ENCODE assay signal across 9 cellular contexts in the genomic region with DNA sequence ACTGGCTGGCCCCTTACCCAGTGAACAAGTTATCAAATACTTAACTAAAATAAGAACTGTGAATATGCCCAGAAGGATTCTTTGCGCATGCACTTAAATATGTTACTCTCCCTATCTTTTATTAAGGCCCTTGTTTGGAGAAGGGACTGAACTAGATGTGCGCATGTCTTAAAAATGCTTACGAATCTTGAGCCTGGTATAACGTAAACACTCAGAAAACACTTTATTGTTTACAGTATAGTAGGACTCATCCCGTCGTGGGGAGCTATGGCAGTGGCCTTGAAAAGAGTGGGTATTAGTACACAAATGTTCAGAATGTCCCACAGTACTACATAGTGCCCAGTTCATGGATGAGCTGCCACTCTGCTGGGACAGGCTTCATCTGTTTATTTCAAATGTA.
DNase-seq lines count a peak whose midpoint lies in the region; FAIRE-seq and TF ChIP-seq lines count a peak whose summit lies in the region.
"Had no signal": no experiment of that assay in that cellular context is flagged by ENCODE, and none has a peak within 500 bp of the region (broad histone marks: within the 10 kb centered on the region; RNA-seq: fewer than 3 reads in every experiment).

No MANE protein-coding gene starts in this region.

- peaks cover 3% of the 10 kb centered on the region for H3K27me3 Mint-ChIP-seq in activated naive CD4-positive, alpha-beta T cell treated with anti-CD3 and anti-CD28 coated beads for 36 hours (ENCODE audit: low read depth)
- no peaks in the 10 kb centered on the region for H3K27me3 Mint-ChIP-seq in activated naive CD4-positive, alpha-beta T cell treated with anti-CD3 and anti-CD28 coated beads, Interleukin-2, amount 10 ng/mL, durations not matched to agents 7 days and 5 days
- no peaks in the 10 kb centered on the region for H3K27me3 Mint-ChIP-seq in astrocyte (ENCODE audit: low read depth, unreplicated experiment)

- H3K4me1 ChIP-seq in astrocyte (ENCODE audit: insufficient read depth, low read length): peaks cover 38% of the 10 kb centered on the region
- H3K4me1 ChIP-seq in mesodermal cell (ENCODE audit: control insufficient read depth, insufficient read depth, low read length, poor library complexity, severe bottlenecking): peaks cover 43% of the 10 kb centered on the region
- H3K4me1 ChIP-seq in tibial nerve: peaks cover 0 to 44% (median 28%) of the 10 kb centered on the region in 4 donors
- H3K4me1 ChIP-seq: suprapubic skin had no signal

- H3K36me3 Mint-ChIP-seq in activated naive CD4-positive, alpha-beta T cell treated with anti-CD3 and anti-CD28 coated beads for 36 hours (ENCODE audit: low read depth): no peaks in the 10 kb centered on the region
- H3K36me3 Mint-ChIP-seq in activated naive CD4-positive, alpha-beta T cell treated with anti-CD3 and anti-CD28 coated beads, Interleukin-2, amount 10 ng/mL, durations not matched to agents 7 days and 5 days: no peaks in the 10 kb centered on the region
- H3K36me3 Mint-ChIP-seq in astrocyte (ENCODE audit: low read depth, unreplicated experiment): no peaks in the 10 kb centered on the region

- no peaks in the 10 kb centered on the region for H3K36me3 ChIP-seq in astrocyte (ENCODE audit: insufficient read depth, low read length)
- no peaks in the 10 kb centered on the region for H3K36me3 ChIP-seq in mesodermal cell (ENCODE audit: control insufficient read depth, insufficient read depth, low read length)
- H3K36me3 ChIP-seq in tibial nerve: no peaks in the 10 kb centered on the region
- H3K36me3 ChIP-seq: suprapubic skin had no signal

- no peak overlapping the region for H3K4me3 Mint-ChIP-seq in activated naive CD4-positive, alpha-beta T cell treated with anti-CD3 and anti-CD28 coated beads for 36 hours
- no peak overlapping the region for H3K4me3 Mint-ChIP-seq in activated naive CD4-positive, alpha-beta T cell treated with anti-CD3 and anti-CD28 coated beads, Interleukin-2, amount 10 ng/mL, durations not matched to agents 7 days and 5 days
- H3K4me3 Mint-ChIP-seq in astrocyte (ENCODE audit: unreplicated experiment): no peak overlapping the region

- no peak for DNase-seq in activated naive CD4-positive, alpha-beta T cell treated with anti-CD3 and anti-CD28 coated beads for 36 hours
- no peak for DNase-seq in activated naive CD4-positive, alpha-beta T cell treated with anti-CD3 and anti-CD28 coated beads, Interleukin-2, amount 10 ng/mL, durations not matched to agents 7 days and 5 days
- DNase-seq in astrocyte (ENCODE audit: low read depth): no peak
- no peak for DNase-seq in tibial nerve (ENCODE audit: low spot score in 2 of 2)
- DNase-seq in activated CD4-positive, CD25-positive, alpha-beta regulatory T cell treated with anti-CD3 and anti-CD28 coated beads, Interleukin-2, amount 50 U/mL, for 72 hours: no peak
- no peak for DNase-seq in NCI-H2081 treated with DMSO at 0.1 percent for 48 hours (lab: John Stamatoyannopoulos, UW)
- no peak for DNase-seq in AG08396 (ENCODE audit: low spot score)

- H3K27ac Mint-ChIP-seq in activated naive CD4-positive, alpha-beta T cell treated with anti-CD3 and anti-CD28 coated beads for 36 hours: peak overlapping the region; percentile 42
- no peak overlapping the region for H3K27ac Mint-ChIP-seq in activated naive CD4-positive, alpha-beta T cell treated with anti-CD3 and anti-CD28 coated beads, Interleukin-2, amount 10 ng/mL, durations not matched to agents 7 days and 5 days
- H3K27ac Mint-ChIP-seq in astrocyte (ENCODE audit: unreplicated experiment): peak overlapping the region; percentile 92

- peak overlapping the region; percentile 78 for H3K27ac ChIP-seq in astrocyte (ENCODE audit: low read depth, low read length)
- H3K27ac ChIP-seq in mesodermal cell (ENCODE audit: low read depth, low read length, severe bottlenecking): peak overlapping the region; percentile 31
- peak overlapping the region in 3 of 4 donors; percentile 47 to 82 (median 72) for H3K27ac ChIP-seq in tibial nerve
- H3K27ac ChIP-seq: suprapubic skin had no signal

- no peak overlapping the region for H2AFZ ChIP-seq in astrocyte (ENCODE audit: low read depth, low read length)

- H3K4me1 Mint-ChIP-seq in activated naive CD4-positive, alpha-beta T cell treated with anti-CD3 and anti-CD28 coated beads for 36 hours (ENCODE audit: low read depth): peaks cover 34% of the 10 kb centered on the region
- H3K4me1 Mint-ChIP-seq in activated naive CD4-positive, alpha-beta T cell treated with anti-CD3 and anti-CD28 coated beads, Interleukin-2, amount 10 ng/mL, durations not matched to agents 7 days and 5 days: peaks cover 9% of the 10 kb centered on the region
- H3K4me1 Mint-ChIP-seq in astrocyte (ENCODE audit: low read depth, unreplicated experiment): peaks cover 51% of the 10 kb centered on the region

- no peaks in the 10 kb centered on the region for H3K9me3 Mint-ChIP-seq in activated naive CD4-positive, alpha-beta T cell treated with anti-CD3 and anti-CD28 coated beads for 36 hours
- H3K9me3 Mint-ChIP-seq in activated naive CD4-positive, alpha-beta T cell treated with anti-CD3 and anti-CD28 coated beads, Interleukin-2, amount 10 ng/mL, durations not matched to agents 7 days and 5 days: no peaks in the 10 kb centered on the region
- no peaks in the 10 kb centered on the region for H3K9me3 Mint-ChIP-seq in astrocyte (ENCODE audit: unreplicated experiment)

- H3K9me3 ChIP-seq in astrocyte (ENCODE audit: insufficient read depth, low read depth, low read length) (no peaks in the 10 kb centered on the region), mesodermal cell (ENCODE audit: control insufficient read depth, low read length) (no peaks in the 10 kb centered on the region), tibial nerve (no peaks in the 10 kb centered on the region)
- H3K9me3 ChIP-seq: suprapubic skin had no signal

- no peaks in the 10 kb centered on the region for H3K27me3 ChIP-seq in astrocyte (ENCODE audit: insufficient read depth, low read length)
- no peaks in the 10 kb centered on the region for H3K27me3 ChIP-seq in tibial nerve
- H3K27me3 ChIP-seq: suprapubic skin had no signal

- peak overlapping the region; percentile 58 for H3K9ac ChIP-seq in astrocyte (ENCODE audit: low read length)

- H3K79me2 ChIP-seq in astrocyte (ENCODE audit: insufficient read depth, low read length): no peaks in the 10 kb centered on the region

- H3K4me2 ChIP-seq in astrocyte (ENCODE audit: low read length): peak overlapping the region; percentile 60

- TF ChIP-seq CTCF in astrocyte (IDR thresholded peaks at IDR 0.05; ENCODE audit: insufficient read depth, low read depth, low read length) (no peak), tibial nerve (IDR thresholded peaks at IDR 0.05) (no peak)

- FAIRE-seq in astrocyte (lab: Jason Lieb, UNC): no peak

- no peak overlapping the region for H3K4me3 ChIP-seq in astrocyte (ENCODE audit: insufficient read depth, low read depth, low read length)
- H3K4me3 ChIP-seq in mesodermal cell (ENCODE audit: extremely low read depth, insufficient read depth, low read length, poor library complexity, severe bottlenecking): no peak overlapping the region
- H3K4me3 ChIP-seq in tibial nerve: no peak overlapping the region
- H3K4me3 ChIP-seq: suprapubic skin had no signal

- CTCF ChIA-PET in activated naive CD4-positive, alpha-beta T cell treated with anti-CD3 and anti-CD28 coated beads for 36 hours (lab: Charles Lee): interaction anchor here (1.0 to 1.9 kb wide), 2 partner anchors 21 to 133 kb away, joined by 4 to 8 read pairs; no protein-coding TSS in a partner anchor
- CTCF ChIA-PET in activated naive CD4-positive, alpha-beta T cell treated with anti-CD3 and anti-CD28 coated beads, Interleukin-2, amount 10 ng/mL, durations not matched to agents 7 days and 5 days (lab: Charles Lee): interaction anchor here (1.8 kb wide), 1 partner anchor 133 kb away, joined by 5 read pairs; no protein-coding TSS in a partner anchor

- 93% methylated on average over 5 of the region's 6 CpGs; no CpG with 5 or more reads in 1 of the 2 experiments for WGBS in mesodermal cell (ENCODE audit: insufficient coverage in 2 of 2), 2 experiments
- 75 to 83% methylated on average over 6 of the region's 6 CpGs for WGBS in tibial nerve, 2 donors

- TF ChIP-seq EP300 in tibial nerve (IDR thresholded peaks at IDR 0.05): no peak

- no peaks in the 10 kb centered on the region for H4K20me1 ChIP-seq in astrocyte (ENCODE audit: insufficient read depth, low read length)

- TF ChIP-seq POLR2A in tibial nerve (IDR thresholded peaks at IDR 0.05): no peak

- intact Hi-C loops in activated naive CD4-positive, alpha-beta T cell treated with anti-CD3 and anti-CD28 coated beads for 36 hours (cut with micrococcal nuclease): loop anchor here (1.0 to 10.0 kb wide), 11 partner anchors 21 to 432 kb away; no protein-coding TSS in a partner anchor
